In the genomic region with DNA sequence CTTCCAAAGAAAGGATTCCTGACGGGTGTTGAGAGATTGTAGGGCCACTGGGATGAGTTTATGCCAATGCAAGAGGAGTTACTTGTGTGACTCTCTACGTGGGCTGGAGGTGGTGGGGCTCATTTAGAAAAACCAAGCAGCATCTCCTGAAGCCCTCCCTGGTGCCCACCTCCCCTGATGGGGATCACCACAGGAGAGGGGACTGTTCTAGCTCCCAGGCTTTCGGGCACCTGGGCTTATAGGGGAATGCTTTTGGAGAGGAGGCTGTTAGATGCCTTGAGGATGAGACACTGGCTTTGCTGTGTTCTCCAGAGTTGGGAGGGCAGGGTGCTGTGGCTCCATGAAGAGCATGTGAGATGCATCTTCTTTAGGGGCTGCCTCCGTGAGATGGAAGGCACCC, we compare ENCODE assay signal across 31 cellular contexts.
"Had no signal": no experiment of that assay in that cellular context is flagged by ENCODE, and none has a peak within 500 bp of the region (broad histone marks: within the 10 kb centered on the region; RNA-seq: fewer than 3 reads in every experiment).

No MANE protein-coding gene starts in this region.

- H2AFZ ChIP-seq: parathyroid adenoma had no signal

- H3K27me3 ChIP-seq: neutrophil, ovary, right lobe of liver, sigmoid colon, suprapubic skin, testis, tibial artery, transverse colon, upper lobe of right lung, vagina had no signal

- H3K4me1 ChIP-seq: parathyroid adenoma, psoas muscle, right lobe of liver, sigmoid colon, suprapubic skin, testis, tibial artery, transverse colon, upper lobe of right lung, vagina had no signal

- H3K27me3 Mint-ChIP-seq: naive thymus-derived CD8-positive, alpha-beta T cell; stimulated activated naive B cell treated with anti-CD40 and anti-IgM and Interleukin-4, amounts not matched to agents 10 μg/mL and 1 μg/mL and 100 μg/mL, for 72 hours; stimulated activated naive CD8-positive, alpha-beta T cell treated with anti-CD3 and anti-CD28 coated beads, Interleukin-15, amount 100 ng/mL, for 72 hours had no signal

- H3K27ac ChIP-seq: neutrophil, ovary, parathyroid adenoma, psoas muscle, right lobe of liver, sigmoid colon, suprapubic skin, testis, tibial artery, transverse colon, upper lobe of right lung, vagina had no signal

- H3K9me3 ChIP-seq: neutrophil, ovary, psoas muscle, right lobe of liver, sigmoid colon, suprapubic skin, testis, tibial artery, transverse colon, upper lobe of right lung, vagina had no signal

- DNase-seq: naive thymus-derived CD8-positive, alpha-beta T cell; nephron progenitor cell; nucleus accumbens; ovary; posterior cingulate gyrus; psoas muscle; right cardiac atrium; right lobe of liver; sigmoid colon; small intestine; stimulated activated CD4-positive, alpha-beta T cell treated with anti-CD3 and anti-CD28 coated beads, Interleukin-15, amount 100 ng/mL, for 24 hours; stimulated activated CD4-positive, alpha-beta T cell treated with anti-CD3 and anti-CD28 coated beads, Interleukin-2, amount 100 ng/mL, for 24 hours; stimulated activated CD4-positive, alpha-beta T cell treated with anti-CD3 and anti-CD28 coated beads, Interleukin-2, amount 100 ng/mL, for 48 hours; stimulated activated CD4-positive, alpha-beta T cell treated with anti-CD3 and anti-CD28 coated beads, Interleukin-4, amount 100 ng/mL, for 24 hours; stimulated activated naive B cell treated with anti-CD40 and anti-IgM and Interleukin-4, amounts not matched to agents 10 μg/mL and 1 μg/mL and 100 μg/mL, for 72 hours; stimulated activated naive CD8-positive, alpha-beta T cell treated with anti-CD3 and anti-CD28 coated beads, Interleukin-15, amount 100 ng/mL, for 72 hours; stimulated activated naive CD8-positive, alpha-beta T cell treated with anti-CD3 and anti-CD28 coated beads, Interleukin-15, Interleukin-2, amounts not matched to agents 100 U/mL and 50 U/mL, for 24 hours; substantia nigra; tibial artery; transverse colon; upper lobe of right lung had no signal

- H3K36me3 ChIP-seq: neutrophil, ovary, right lobe of liver, sigmoid colon, suprapubic skin, tibial artery, transverse colon, upper lobe of right lung, vagina had no signal

- ATAC-seq: naive thymus-derived CD8-positive, alpha-beta T cell; natural killer cell treated with Interleukin-12 subunit alpha and Interleukin-12 subunit beta and Interleukin-15 and Interleukin-18, amount 100 ng/mL, for 72 hours; psoas muscle; right cardiac atrium; right lobe of liver; stimulated activated effector memory CD8-positive, alpha-beta T cell treated with anti-CD3 and anti-CD28 coated beads, Interleukin-12 subunit alpha, Interleukin-12 subunit beta, amount 100 ng/mL, for 72 hours; stimulated activated naive B cell treated with anti-CD40 and anti-IgM and Interleukin-4, amounts not matched to agents 10 μg/mL and 1 μg/mL and 100 μg/mL, for 72 hours; stimulated activated naive CD8-positive, alpha-beta T cell treated with anti-CD3 and anti-CD28 coated beads, Interleukin-15, Interleukin-2, amounts not matched to agents 100 U/mL and 50 U/mL, for 24 hours had no signal

- H3K79me2 ChIP-seq: parathyroid adenoma had no signal

- H3K9me3 Mint-ChIP-seq: natural killer cell treated with Interleukin-12 subunit alpha and Interleukin-12 subunit beta and Interleukin-15 and Interleukin-18, amount 100 ng/mL, for 72 hours; nephron progenitor cell; neural crest cell; type B pancreatic cell had no signal

- H3K27ac Mint-ChIP-seq: naive thymus-derived CD8-positive, alpha-beta T cell; nephron progenitor cell; progenitor cell of endocrine pancreas; stimulated activated effector memory CD8-positive, alpha-beta T cell treated with anti-CD3 and anti-CD28 coated beads, Interleukin-12 subunit alpha, Interleukin-12 subunit beta, amount 100 ng/mL, for 72 hours; stimulated activated naive B cell treated with anti-CD40 and anti-IgM and Interleukin-4, amounts not matched to agents 10 μg/mL and 1 μg/mL and 100 μg/mL, for 72 hours; stimulated activated naive CD8-positive, alpha-beta T cell treated with anti-CD3 and anti-CD28 coated beads, Interleukin-15, amount 100 ng/mL, for 72 hours; type B pancreatic cell had no signal

- H3K4me3 ChIP-seq: ovary, psoas muscle, right lobe of liver, sigmoid colon, suprapubic skin, testis, tibial artery, transverse colon, upper lobe of right lung, vagina had no signal

- H3K36me3 Mint-ChIP-seq: naive thymus-derived CD8-positive, alpha-beta T cell; natural killer cell treated with Interleukin-12 subunit alpha and Interleukin-12 subunit beta and Interleukin-15 and Interleukin-18, amount 100 ng/mL, for 72 hours; stimulated activated effector memory CD8-positive, alpha-beta T cell treated with anti-CD3 and anti-CD28 coated beads, Interleukin-12 subunit alpha, Interleukin-12 subunit beta, amount 100 ng/mL, for 72 hours; stimulated activated naive B cell treated with anti-CD40 and anti-IgM and Interleukin-4, amounts not matched to agents 10 μg/mL and 1 μg/mL and 100 μg/mL, for 72 hours; type B pancreatic cell had no signal

- H3K4me3 Mint-ChIP-seq: naive thymus-derived CD8-positive, alpha-beta T cell; natural killer cell treated with Interleukin-12 subunit alpha and Interleukin-12 subunit beta and Interleukin-15 and Interleukin-18, amount 100 ng/mL, for 72 hours; nephron progenitor cell; neural crest cell; stimulated activated effector memory CD8-positive, alpha-beta T cell treated with anti-CD3 and anti-CD28 coated beads, Interleukin-12 subunit alpha, Interleukin-12 subunit beta, amount 100 ng/mL, for 72 hours; stimulated activated naive B cell treated with anti-CD40 and anti-IgM and Interleukin-4, amounts not matched to agents 10 μg/mL and 1 μg/mL and 100 μg/mL, for 72 hours; stimulated activated naive CD8-positive, alpha-beta T cell treated with anti-CD3 and anti-CD28 coated beads, Interleukin-15, amount 100 ng/mL, for 72 hours; type B pancreatic cell had no signal

- H3K9ac ChIP-seq: parathyroid adenoma had no signal

- H3K4me1 Mint-ChIP-seq: naive thymus-derived CD8-positive, alpha-beta T cell; neural crest cell; stimulated activated effector memory CD8-positive, alpha-beta T cell treated with anti-CD3 and anti-CD28 coated beads, Interleukin-12 subunit alpha, Interleukin-12 subunit beta, amount 100 ng/mL, for 72 hours; stimulated activated naive B cell treated with anti-CD40 and anti-IgM and Interleukin-4, amounts not matched to agents 10 μg/mL and 1 μg/mL and 100 μg/mL, for 72 hours; stimulated activated naive CD8-positive, alpha-beta T cell treated with anti-CD3 and anti-CD28 coated beads, Interleukin-15, amount 100 ng/mL, for 72 hours had no signal
